Comparison of ENCODE assay signal across 8 cellular contexts in the genomic region with DNA sequence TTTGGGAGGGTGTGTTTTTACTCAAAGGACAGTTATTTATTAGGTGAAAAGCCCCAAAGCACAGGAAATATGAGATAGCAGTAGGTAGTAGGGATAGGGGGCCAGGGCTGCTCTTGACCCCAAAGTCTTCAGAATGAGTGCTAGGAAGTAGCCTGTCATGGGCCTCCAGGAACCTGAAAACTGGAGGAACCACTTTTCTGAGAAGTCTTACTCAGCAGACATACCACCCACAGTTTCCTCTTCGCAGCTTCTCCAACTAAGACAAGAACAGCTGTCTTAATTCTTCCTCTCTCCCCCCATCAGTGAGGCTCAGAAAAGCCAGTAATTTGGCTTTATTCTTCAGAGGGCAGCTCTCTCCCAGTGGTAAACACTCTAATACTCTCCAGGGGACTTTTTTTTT.
A peak's percentile ranks its signal among the peaks of the same experiment; 100 is the strongest.
DNase-seq lines count a peak whose midpoint lies in the region; ATAC-seq and TF ChIP-seq lines count a peak whose summit lies in the region.

No MANE protein-coding gene starts in this region.

- H3K27ac Mint-ChIP-seq in activated T-helper 1 cell treated with anti-CD3 and anti-CD28 coated beads, Interleukin-12 subunit alpha, Interleukin-12 subunit beta, Interleukin-2, Interleukin-4 antibody, amounts not matched to agents 30 ng/mL and 10 ng/mL and 1 ng/mL, durations not matched to agents 14 hours and 24 hours and 36 hours, result peak overlapping the region; percentile 90

- H3K9me3 ChIP-seq in uterus, result no peaks in the 10 kb centered on the region

- H3K9me3 Mint-ChIP-seq in activated T-helper 1 cell treated with anti-CD3 and anti-CD28 coated beads, Interleukin-12 subunit alpha, Interleukin-12 subunit beta, Interleukin-2, Interleukin-4 antibody, amounts not matched to agents 30 ng/mL and 10 ng/mL and 1 ng/mL, durations not matched to agents 14 hours and 24 hours and 36 hours, result peaks cover 5% of the 10 kb centered on the region

- no peaks in the 10 kb centered on the region for H3K4me1 ChIP-seq in uterus

- intact Hi-C loops in activated T-helper 1 cell treated with anti-CD3 and anti-CD28 coated beads, Interleukin-12 subunit alpha, Interleukin-12 subunit beta, Interleukin-2, Interleukin-4 antibody, amounts not matched to agents 30 ng/mL and 10 ng/mL and 1 ng/mL, durations not matched to agents 14 hours and 24 hours and 36 hours (cut with micrococcal nuclease), result loop anchor here (1.0 to 2.0 kb wide), 6 partner anchors 10 to 241 kb away; partner anchors contain the start of gene CTSC
- intact Hi-C loops in uterus (cut with DNase I; ENCODE audit: low total_unique reads), result no loop called here

- peak; percentile 87 for ATAC-seq in GM19467 (IDR thresholded peaks at IDR 0.05; ENCODE audit: unreplicated experiment)
- peak; percentile 62 for ATAC-seq in HG03558 (IDR thresholded peaks at IDR 0.05; ENCODE audit: extremely low read depth, unreplicated experiment)

- peak overlapping the region; percentile 52 to 56 for H3K27ac ChIP-seq in uterus

- H3K4me3 Mint-ChIP-seq in activated T-helper 1 cell treated with anti-CD3 and anti-CD28 coated beads, Interleukin-12 subunit alpha, Interleukin-12 subunit beta, Interleukin-2, Interleukin-4 antibody, amounts not matched to agents 30 ng/mL and 10 ng/mL and 1 ng/mL, durations not matched to agents 14 hours and 24 hours and 36 hours, result peak overlapping the region; percentile 67

- H3K27me3 ChIP-seq in uterus, result no peaks in the 10 kb centered on the region

- no peaks in the 10 kb centered on the region for H3K27me3 Mint-ChIP-seq in activated T-helper 1 cell treated with anti-CD3 and anti-CD28 coated beads, Interleukin-12 subunit alpha, Interleukin-12 subunit beta, Interleukin-2, Interleukin-4 antibody, amounts not matched to agents 30 ng/mL and 10 ng/mL and 1 ng/mL, durations not matched to agents 14 hours and 24 hours and 36 hours (ENCODE audit: insufficient read depth)

- no peak for TF ChIP-seq CTCF in uterus (IDR thresholded peaks at IDR 0.05)

- H3K36me3 Mint-ChIP-seq in activated T-helper 1 cell treated with anti-CD3 and anti-CD28 coated beads, Interleukin-12 subunit alpha, Interleukin-12 subunit beta, Interleukin-2, Interleukin-4 antibody, amounts not matched to agents 30 ng/mL and 10 ng/mL and 1 ng/mL, durations not matched to agents 14 hours and 24 hours and 36 hours (ENCODE audit: low read depth), result peaks cover 11% of the 10 kb centered on the region

- H3K4me3 ChIP-seq in uterus, result no peak overlapping the region

- no peak for TF ChIP-seq POLR2A in uterus (IDR thresholded peaks at IDR 0.05)

- DNase-seq in CMK (ENCODE audit: low read depth), result peak; percentile 73
- peak; percentile 43 for DNase-seq in activated T-helper 1 cell treated with anti-CD3 and anti-CD28 coated beads, Interleukin-12 subunit alpha, Interleukin-12 subunit beta, Interleukin-2, Interleukin-4 antibody, amounts not matched to agents 30 ng/mL and 10 ng/mL and 1 ng/mL, durations not matched to agents 14 hours and 24 hours and 36 hours (ENCODE audit: low spot score)
- peak; percentile 74 for DNase-seq in medulla oblongata (ENCODE audit: extremely low spot score)
- DNase-seq in uterus, result no peak
- no peak for DNase-seq in AG08395 (ENCODE audit: low spot score)
- no peak for DNase-seq in 8988T

- no peaks in the 10 kb centered on the region for H3K36me3 ChIP-seq in uterus

- peaks cover 69% of the 10 kb centered on the region for H3K4me1 Mint-ChIP-seq in activated T-helper 1 cell treated with anti-CD3 and anti-CD28 coated beads, Interleukin-12 subunit alpha, Interleukin-12 subunit beta, Interleukin-2, Interleukin-4 antibody, amounts not matched to agents 30 ng/mL and 10 ng/mL and 1 ng/mL, durations not matched to agents 14 hours and 24 hours and 36 hours (ENCODE audit: low read depth)

Comparison
In these comparisons a context has a peak if more than half of its experiments do, and no peak if none do; other contexts are left out.
1. DNase-seq: peak in CMK (single experiment), activated T-helper 1 cell treated with anti-CD3 and anti-CD28 coated beads, Interleukin-12 subunit alpha, Interleukin-12 subunit beta, Interleukin-2, Interleukin-4 antibody, amounts not matched to agents 30 ng/mL and 10 ng/mL and 1 ng/mL, durations not matched to agents 14 hours and 24 hours and 36 hours (single experiment) and medulla oblongata (single experiment); none in uterus (0 of 2), AG08395 (single experiment) and 8988T (single experiment).